7 cellular contexts compared by ENCODE assay signal in the genomic region with DNA sequence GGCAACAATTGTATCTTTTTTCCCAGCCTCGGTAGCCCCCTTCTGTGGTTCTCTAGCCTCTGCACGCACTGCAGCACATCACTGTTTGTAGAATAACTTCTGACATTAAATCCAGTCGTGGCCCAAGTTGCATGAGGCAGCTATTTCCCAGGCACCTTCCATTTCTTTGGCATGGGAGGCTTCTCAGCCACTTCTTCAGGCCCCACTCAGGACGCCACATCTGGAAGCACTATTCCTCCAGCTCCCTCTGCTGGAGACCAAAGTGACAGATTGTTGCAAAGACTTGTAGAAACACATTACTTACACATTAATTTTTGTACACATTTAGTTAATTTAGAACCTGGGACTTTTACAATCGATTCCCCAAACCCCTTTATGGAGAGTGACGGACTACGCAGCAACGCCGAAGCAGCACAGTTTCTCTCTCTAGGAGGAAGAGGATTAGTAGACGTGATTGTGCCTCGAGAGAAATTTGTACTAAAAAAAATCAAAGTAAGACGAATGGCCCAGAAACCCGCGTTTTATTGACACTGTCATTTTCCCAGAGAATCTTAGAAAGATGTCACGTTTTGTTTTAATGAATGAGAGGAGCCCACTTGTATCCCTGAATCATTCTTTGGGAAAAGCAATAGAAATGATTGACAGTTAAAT. TPM values are rescaled to one million over a fixed set of nuclear protein-coding genes. Genes with fewer than 3 reads are reported as not detected.
A peak's percentile ranks its signal among the peaks of the same experiment; 100 is the strongest.
DNase-seq lines count a peak whose midpoint lies in the region; ATAC-seq and TF ChIP-seq lines count a peak whose summit lies in the region.

No MANE protein-coding gene starts in this region.

- H3K4me3 ChIP-seq in GM12864 (ENCODE audit: low read depth, low read length) = no peak overlapping the region
- no peak overlapping the region for H3K4me3 ChIP-seq in WI38 (ENCODE audit: low read depth, low read length)

- no peak for ATAC-seq in HG02610 (IDR thresholded peaks at IDR 0.05; ENCODE audit: unreplicated experiment)

- peak; percentile 57 for TF ChIP-seq CTCF in GM12864 (IDR thresholded peaks at IDR 0.05; ENCODE audit: low read depth, low read length, missing control alignments)
- peak; percentile 66 for TF ChIP-seq CTCF in WI38 (IDR thresholded peaks at IDR 0.05; ENCODE audit: low read depth, low read length)

- no peak for DNase-seq in GM12864 (ENCODE audit: low read depth)
- peak; percentile 22 for DNase-seq in MV-4-11 (lab: John Stamatoyannopoulos, UW)
- DNase-seq in glomerular endothelial cell (ENCODE audit: extremely low read depth, low read depth, low spot score) = peak; percentile 37
- peak; percentile 73 for DNase-seq in pons (ENCODE audit: low spot score)
- no peak for DNase-seq in activated naive CD4-positive, alpha-beta T cell treated with Interleukin-2 at 50 U/mL for 16 hours

RNA-seq across cellular contexts. Expression of a gene that starts 57.8 kb away (rescaled TPM):
- total RNA-seq in glomerular endothelial cell = 14.5 and 15.1 TPM in 2 replicates

Comparison
In these comparisons a context has a peak if more than half of its experiments do, and no peak if none do; other contexts are left out.
1. DNase-seq: peak in MV-4-11 (single experiment), glomerular endothelial cell (single experiment) and pons (single experiment); none in GM12864 (single experiment) and activated naive CD4-positive, alpha-beta T cell treated with Interleukin-2 at 50 U/mL for 16 hours (single experiment).